In the genomic region with DNA sequence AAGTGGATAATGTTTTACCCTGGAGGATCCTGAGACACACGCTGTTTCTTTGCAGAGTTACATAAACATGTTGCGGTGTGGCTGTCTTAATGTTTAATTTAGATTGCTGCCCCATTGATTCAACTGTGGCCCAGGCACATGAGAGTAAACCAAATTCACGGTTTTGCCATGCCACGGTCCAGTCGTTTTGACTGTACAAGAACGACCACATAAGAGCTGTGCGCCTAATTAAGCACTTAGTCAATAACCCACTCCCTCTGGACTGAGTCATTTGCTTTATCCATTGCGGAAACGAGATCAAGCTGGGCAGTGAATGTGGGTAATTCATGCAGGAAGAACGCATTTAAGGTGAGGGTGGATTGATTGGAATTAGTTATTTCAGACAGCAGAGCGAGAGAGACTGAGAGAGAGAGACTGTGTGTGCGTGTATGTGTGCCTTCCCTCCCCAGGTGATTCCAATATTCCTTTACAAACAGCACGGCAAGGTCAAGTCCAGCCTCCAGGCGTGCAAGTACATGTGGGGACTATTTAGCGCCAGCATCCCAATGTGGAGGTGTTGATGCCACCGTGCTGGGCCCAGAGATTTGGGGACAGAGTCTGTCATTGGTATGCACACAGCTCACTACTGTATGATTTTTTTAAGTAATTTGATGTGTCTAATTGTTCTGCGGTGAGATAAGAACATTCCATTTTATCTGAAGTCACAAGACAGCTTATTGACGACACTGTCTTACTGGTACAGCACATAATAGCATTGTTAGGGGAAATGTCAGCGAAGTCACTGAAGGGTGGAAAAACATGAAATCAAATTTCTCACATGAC, we compare ENCODE assay signal across 11 cellular contexts. TPM values are rescaled to one million over a fixed set of nuclear protein-coding genes. Genes with fewer than 3 reads are reported as not detected.
DNase-seq lines count a peak whose midpoint lies in the region; ATAC-seq and TF ChIP-seq lines count a peak whose summit lies in the region.
"Had no signal": no experiment of that assay in that cellular context is flagged by ENCODE, and none has a peak within 500 bp of the region (broad histone marks: within the 10 kb centered on the region; RNA-seq: fewer than 3 reads in every experiment).

No MANE protein-coding gene starts in this region.

- H3K4me1 ChIP-seq in IMR-90 (ENCODE audit: control insufficient read depth, insufficient read depth, low read length) (peaks cover 5% of the 10 kb centered on the region; the same call in 1 of the 2 replicates), trophoblast cell (ENCODE audit: control insufficient read depth in 1 of 2, insufficient read depth in 2 of 2, low read length in 2 of 2) (peaks cover 0 to 6% of the 10 kb centered on the region in 2 experiments)
- H3K4me1 ChIP-seq: heart left ventricle, psoas muscle had no signal

- no peak for DNase-seq in IMR-90
- DNase-seq in central memory CD8-positive, alpha-beta T cell (ENCODE audit: low spot score in 2 of 2): no peak
- DNase-seq in trophoblast cell: peak; percentile 57 to 76
- no peak for DNase-seq in T-helper 2 cell
- no peak for DNase-seq in omental fat pad (ENCODE audit: low spot score)
- DNase-seq: heart left ventricle, mesendoderm, psoas muscle had no signal

- H2AK9ac ChIP-seq in IMR-90 (replicated peaks; ENCODE audit: low read depth, low read length, poor library complexity): no peak overlapping the region

- no peaks in the 10 kb centered on the region for H4K20me1 ChIP-seq in IMR-90 (ENCODE audit: insufficient read depth, low read length)

- no peaks in the 10 kb centered on the region for H3K9me3 Mint-ChIP-seq in central memory CD8-positive, alpha-beta T cell

- H3K4me3 ChIP-seq in IMR-90 (ENCODE audit: insufficient read depth, low read depth, low read length): no peak overlapping the region
- H3K4me3 ChIP-seq in trophoblast cell (ENCODE audit: low read depth, low read length): no peak overlapping the region
- H3K4me3 ChIP-seq: heart left ventricle, psoas muscle had no signal

- H3K14ac ChIP-seq in IMR-90 (replicated peaks; ENCODE audit: low read depth, low read length) (no peak overlapping the region), trophoblast cell (ENCODE audit: low read length) (no peak overlapping the region)

- H2AFZ ChIP-seq in IMR-90 (replicated peaks; ENCODE audit: low read length, poor library complexity) (peak overlapping the region; percentile 29), trophoblast cell (ENCODE audit: insufficient read depth, low read length, poor library complexity) (no peak overlapping the region)

- H3K36me3 ChIP-seq in IMR-90 (ENCODE audit: control insufficient read depth, insufficient read depth, low read length): no peaks in the 10 kb centered on the region
- H3K36me3 ChIP-seq in trophoblast cell (ENCODE audit: control insufficient read depth in 1 of 2, insufficient read depth in 2 of 2, low read length in 2 of 2): no peaks in the 10 kb centered on the region
- H3K36me3 ChIP-seq: heart left ventricle had no signal

- peaks cover 5% of the 10 kb centered on the region for H3K4me1 Mint-ChIP-seq in central memory CD8-positive, alpha-beta T cell

- WGBS in IMR-90 (ENCODE audit: extremely low coverage in 2 of 2, insufficient read length in 1 of 2), 2 experiments: no CpG with 5 or more reads among the region's 19 CpGs
- WGBS in trophoblast cell (ENCODE audit: extremely low coverage, insufficient coverage, insufficient read length): no CpG with 5 or more reads among the region's 19 CpGs

- H2BK12ac ChIP-seq in trophoblast cell (ENCODE audit: low read length): no peak overlapping the region

- no peak overlapping the region for H2BK5ac ChIP-seq in IMR-90 (ENCODE audit: low read depth, low read length, poor library complexity, severe bottlenecking)
- no peak overlapping the region for H2BK5ac ChIP-seq in trophoblast cell (ENCODE audit: low read depth, low read length, poor library complexity)

- BruUV-seq in IMR-90 (replicated peaks; lab: Mats Ljungman, UMichigan): no TSS peak

- no peaks in the 10 kb centered on the region for H3K36me3 Mint-ChIP-seq in central memory CD8-positive, alpha-beta T cell (ENCODE audit: insufficient read depth)
- H3K36me3 Mint-ChIP-seq: activated naive CD8-positive, alpha-beta T cell had no signal

- H3K23ac ChIP-seq in IMR-90 (ENCODE audit: low read depth, low read length) (no peak overlapping the region), trophoblast cell (ENCODE audit: low read length) (no peak overlapping the region)

- H3K9me3 ChIP-seq in IMR-90 (ENCODE audit: control insufficient read depth, insufficient read depth, low read length) (no peaks in the 10 kb centered on the region), trophoblast cell (ENCODE audit: insufficient read depth, low read depth, low read length) (peaks cover 2% of the 10 kb centered on the region)
- H3K9me3 ChIP-seq: heart left ventricle, psoas muscle had no signal

- H3K4me3 Mint-ChIP-seq in central memory CD8-positive, alpha-beta T cell: no peak overlapping the region
- H3K4me3 Mint-ChIP-seq: activated naive CD8-positive, alpha-beta T cell had no signal

- H3K4me2 ChIP-seq in IMR-90 (ENCODE audit: low read depth, low read length) (no peak overlapping the region), trophoblast cell (ENCODE audit: low read length) (no peak overlapping the region)

- peaks cover 4% of the 10 kb centered on the region for H3K27me3 Mint-ChIP-seq in central memory CD8-positive, alpha-beta T cell

- H4K91ac ChIP-seq in IMR-90 (ENCODE audit: insufficient read depth, low read depth, low read length) (no peak overlapping the region), trophoblast cell (ENCODE audit: low read depth, low read length) (no peak overlapping the region)

- H3K18ac ChIP-seq in IMR-90 (ENCODE audit: low read depth, low read length): no peak overlapping the region
- no peak overlapping the region for H3K18ac ChIP-seq in trophoblast cell (ENCODE audit: low read length)

- TF ChIP-seq CTCF in IMR-90 (conservative IDR thresholded peaks at IDR 0.05; ENCODE audit: low read depth, low read length) (no peak), omental fat pad (IDR thresholded peaks at IDR 0.05) (no peak)

- no peak overlapping the region for H2BK20ac ChIP-seq in IMR-90 (ENCODE audit: low read depth, low read length)

- in situ Hi-C loops in IMR-90 (cut with MboI; ENCODE audit: low sequenced_read_pairs): loop anchor here (10.0 kb wide), 1 partner anchor 647 kb away; no protein-coding TSS in a partner anchor

- no peaks in the 10 kb centered on the region for H3K79me2 ChIP-seq in trophoblast cell (ENCODE audit: control insufficient read depth, insufficient read depth, low read length, poor library complexity)

- H3K4ac ChIP-seq in IMR-90 (ENCODE audit: low read depth, low read length): no peak overlapping the region
- no peak overlapping the region for H3K4ac ChIP-seq in trophoblast cell (ENCODE audit: low read depth, low read length)

- H2BK15ac ChIP-seq in IMR-90 (ENCODE audit: low read depth, low read length): no peak overlapping the region

- H2BK120ac ChIP-seq in IMR-90 (ENCODE audit: low read depth, low read length) (no peak overlapping the region), trophoblast cell (ENCODE audit: insufficient read depth, low read length, poor library complexity) (no peak overlapping the region)

- intact Hi-C loops in IMR-90 (cut with micrococcal nuclease): no loop called here

- no peak overlapping the region for H4K5ac ChIP-seq in IMR-90 (ENCODE audit: low read depth, low read length)

- H3K27ac ChIP-seq in IMR-90 (ENCODE audit: insufficient read depth, low read length) (no peak overlapping the region), trophoblast cell (ENCODE audit: low read depth, low read length) (no peak overlapping the region)
- H3K27ac ChIP-seq: heart left ventricle, psoas muscle had no signal

- no peak overlapping the region for H2AK5ac ChIP-seq in IMR-90 (ENCODE audit: low read depth, low read length)
- H2AK5ac ChIP-seq in trophoblast cell (ENCODE audit: low read length): no peak overlapping the region

- no peak overlapping the region for H4K8ac ChIP-seq in IMR-90 (ENCODE audit: low read depth in 2 of 2, low read length in 2 of 2)
- H4K8ac ChIP-seq in trophoblast cell (ENCODE audit: low read depth, low read length): no peak overlapping the region

- POLR2A ChIA-PET in IMR-90 (lab: Charles Lee; ENCODE audit: unreplicated experiment): no interaction called here

- no peak for TF ChIP-seq RAD21 in IMR-90 (IDR thresholded peaks at IDR 0.05; ENCODE audit: low read length)

- dilution Hi-C loops in IMR-90 (cut with HindIII; ENCODE audit: low sequenced_read_pairs, unreplicated experiment): no loop called here

- H3K27ac Mint-ChIP-seq in central memory CD8-positive, alpha-beta T cell (ENCODE audit: low read depth): peak overlapping the region; percentile 11
- H3K27ac Mint-ChIP-seq: activated naive CD8-positive, alpha-beta T cell had no signal

- H3K9ac ChIP-seq in IMR-90 (ENCODE audit: low read depth, low read length) (no peak overlapping the region), trophoblast cell (ENCODE audit: low read length) (no peak overlapping the region)

- H3K56ac ChIP-seq in IMR-90 (ENCODE audit: extremely low read depth, insufficient read depth, low read length): no peak overlapping the region

- no peaks in the 10 kb centered on the region for H3K9me1 ChIP-seq in IMR-90 (ENCODE audit: insufficient read depth, low read length)

- H3K27me3 ChIP-seq in IMR-90 (ENCODE audit: control insufficient read depth, insufficient read depth, low read length) (peaks cover 7% of the 10 kb centered on the region), trophoblast cell (ENCODE audit: insufficient read depth, low read length) (no peaks in the 10 kb centered on the region)

- peak; percentile 62 for ATAC-seq in GM18861 (IDR thresholded peaks at IDR 0.05; ENCODE audit: unreplicated experiment)
- ATAC-seq in IMR-90 (ENCODE audit: low read depth): no peak
- no peak for ATAC-seq in central memory CD8-positive, alpha-beta T cell (replicated peaks; ENCODE audit: extremely low read depth, poor library complexity, severe bottlenecking)
- ATAC-seq in omental fat pad (ENCODE audit: low FRiP score): no peak
- ATAC-seq in GM19455 (IDR thresholded peaks at IDR 0.05; ENCODE audit: unreplicated experiment): no peak
- ATAC-seq: heart left ventricle, psoas muscle had no signal

- CTCF ChIA-PET in IMR-90 (lab: Yijun Ruan, JAX): no interaction called here

- H4K12ac ChIP-seq in trophoblast cell (ENCODE audit: low read depth, low read length): no peak overlapping the region

- H3K79me1 ChIP-seq in IMR-90 (ENCODE audit: low read depth in 1 of 2, low read length in 2 of 2) (no peaks in the 10 kb centered on the region), trophoblast cell (ENCODE audit: low read length) (no peaks in the 10 kb centered on the region)

- TF ChIP-seq POLR2A in IMR-90 (IDR thresholded peaks at IDR 0.05; ENCODE audit: low read depth, low read length): no peak

RNA-seq across cellular contexts. Expression of a gene that starts 8.4 kb away (rescaled TPM):
- total RNA-seq in IMR-90 (2012; rRNA removed) (not detected in 2 replicates), omental fat pad (not detected)
- not detected in 2 replicates for polyA plus RNA-seq in IMR-90 (2012; rRNA removed)
- not detected in 2 replicates for polyA plus RNA-seq in IMR-90 (2012; cell fraction: cytosol; rRNA removed)
- polyA plus RNA-seq in IMR-90 (2012; cell fraction: nucleus; rRNA removed; ENCODE audit: low replicate concordance): not detected in 2 replicates
- polyA plus RNA-seq in trophoblast cell (2013): not detected in 2 replicates
- total RNA-seq: heart left ventricle, psoas muscle had no signal
- polyA plus RNA-seq: heart left ventricle, psoas muscle had no signal

RNA-seq across cellular contexts. Expression of a gene that starts 28.1 kb away (rescaled TPM):
- total RNA-seq in IMR-90 (2012; rRNA removed) (24.9 and 28.1 TPM in 2 replicates), omental fat pad (10 to 100 TPM; 10.9 to 26.3 (median 22.1) TPM)
- 14.1 and 17.0 TPM in 2 replicates for polyA plus RNA-seq in IMR-90 (2012; rRNA removed)
- polyA plus RNA-seq in IMR-90 (2012; cell fraction: cytosol; rRNA removed): 2.8 and 3.3 TPM in 2 replicates
- polyA plus RNA-seq in IMR-90 (2012; cell fraction: nucleus; rRNA removed; ENCODE audit: low replicate concordance): 16.1 and 66.2 TPM in 2 replicates
- polyA plus RNA-seq in trophoblast cell (2013): 16.4 and 16.7 TPM in 2 replicates

Comparison
In these comparisons a context has a peak if more than half of its experiments do, and no peak if none do; other contexts are left out.
1. DNase-seq: peak in trophoblast cell (2 of 2); none in IMR-90 (single experiment), central memory CD8-positive, alpha-beta T cell (0 of 2), T-helper 2 cell (0 of 5) and omental fat pad (single experiment).